8 cellular contexts compared by ENCODE assay signal in genomic region chr1:205631010-205631726, GRCh38. TPM values are rescaled to one million over a fixed set of nuclear protein-coding genes. Genes with fewer than 3 reads are reported as not detected.
DNase-seq lines count a peak whose midpoint lies in the region; ATAC-seq and TF ChIP-seq lines count a peak whose summit lies in the region.

No MANE protein-coding gene starts in this region.

- no peaks in the 10 kb centered on the region for H3K9me3 Mint-ChIP-seq in nephron

- peak overlapping the region; percentile 92 to 98 (median 93) for H3K4me3 Mint-ChIP-seq in nephron

- H3K27me3 Mint-ChIP-seq in nephron (ENCODE audit: low read depth), result no peaks in the 10 kb centered on the region

- H3K4me1 Mint-ChIP-seq in nephron, result peaks cover 29% of the 10 kb centered on the region

- H3K36me3 Mint-ChIP-seq in nephron (ENCODE audit: low read depth), result peaks cover 8% of the 10 kb centered on the region

- H3K27ac Mint-ChIP-seq in nephron, result peak overlapping the region; percentile 98 to 99 (median 98)

- H3K4me3 ChIP-seq in fibroblast of mammary gland (ENCODE audit: control insufficient read depth, low read depth, low read length), result peak overlapping the region; percentile 86

- peak; percentile 76 for ATAC-seq in stimulated activated naive CD8-positive, alpha-beta T cell treated with anti-CD3 and anti-CD28 coated beads, Interleukin-15, Interleukin-2, amounts not matched to agents 100 U/mL and 50 U/mL, for 24 hours

- TF ChIP-seq CTCF in fibroblast of mammary gland (conservative IDR thresholded peaks at IDR 0.05; ENCODE audit: control insufficient read depth, insufficient read depth, low read depth, low read length), result no peak
- no peak for TF ChIP-seq CTCF in nephron (IDR thresholded peaks at IDR 0.05; ENCODE audit: unreplicated experiment in 3 of 3)

- DNase-seq in EH (ENCODE audit: low read depth) (peak; percentile 75), H4 (ENCODE audit: low spot score) (peak; percentile 75), LHCN-M2 (ENCODE audit: low read depth) (peak; percentile 69), RKO (ENCODE audit: low spot score) (peak; percentile 86), fibroblast of mammary gland (ENCODE audit: low read depth) (peak; percentile 71)
- peak; percentile 56 to 73 for DNase-seq in activated T-helper 1 cell treated with anti-CD3 and anti-CD28 coated beads, Interleukin-2, amount 50 U/mL, for 16 hours (ENCODE audit: low read depth in 1 of 2, low spot score in 1 of 2)
- DNase-seq in stimulated activated naive CD8-positive, alpha-beta T cell treated with anti-CD3 and anti-CD28 coated beads, Interleukin-15, Interleukin-2, amounts not matched to agents 100 U/mL and 50 U/mL, for 24 hours, result peak; percentile 79

RNA-seq across cellular contexts. Expression of gene ELK4, which starts 0.6 kb away (rescaled TPM):
- 8.6 and 12.8 TPM in 2 replicates for total RNA-seq in H4 (2014; rRNA removed; shearing (Covaris generic))
- 10.5 and 13.3 TPM in 2 replicates for total RNA-seq in LHCN-M2 (2014; rRNA removed)
- polyA plus RNA-seq in LHCN-M2 (2012), result 3.0 TPM

RNA-seq across cellular contexts. Expression of gene SLC45A3, which starts 49.1 kb away (rescaled TPM):
- total RNA-seq in H4 (2014; rRNA removed; shearing (Covaris generic)), result 4.3 and 7.1 TPM in 2 replicates
- 4.1 and 5.6 TPM in 2 replicates for total RNA-seq in LHCN-M2 (2014; rRNA removed)
- polyA plus RNA-seq in LHCN-M2 (2012), result 1.3 TPM

Comparison
In these comparisons a context has a peak if more than half of its experiments do, and no peak if none do; other contexts are left out.
1. Peak in every context shown above with its lines: DNase-seq, ATAC-seq and H3K4me3 ChIP-seq.